24 cellular contexts compared by ENCODE assay signal in the genomic region with DNA sequence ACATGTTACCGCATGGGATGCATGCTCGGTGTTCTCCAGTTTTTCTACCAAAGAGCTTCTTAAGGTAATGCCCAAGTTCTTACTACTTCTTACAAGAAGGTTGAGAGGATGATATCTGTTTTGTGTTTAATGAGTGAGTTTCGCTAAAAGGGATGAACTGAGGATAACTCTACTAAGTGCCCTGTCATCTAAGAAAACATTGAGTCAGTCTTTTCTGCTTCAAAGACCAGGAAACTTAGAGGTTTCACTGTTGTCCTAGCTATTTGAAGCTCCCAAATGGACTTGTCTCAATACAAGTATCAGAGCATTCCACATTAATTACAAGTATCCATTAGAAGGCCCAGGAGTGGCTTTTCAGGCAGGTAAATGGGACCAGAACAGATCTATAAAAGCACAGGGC.
A peak's percentile ranks its signal among the peaks of the same experiment; 100 is the strongest.
DNase-seq lines count a peak whose midpoint lies in the region; FAIRE-seq and TF ChIP-seq lines count a peak whose summit lies in the region.
"Had no signal": no experiment of that assay in that cellular context is flagged by ENCODE, and none has a peak within 500 bp of the region (broad histone marks: within the 10 kb centered on the region; RNA-seq: fewer than 3 reads in every experiment).

No MANE protein-coding gene starts in this region.

- H2BK15ac ChIP-seq in mesendoderm (replicated peaks; ENCODE audit: low read depth) = no peak overlapping the region

- H3K27me3 Mint-ChIP-seq in astrocyte (ENCODE audit: low read depth, unreplicated experiment) = no peaks in the 10 kb centered on the region
- H3K27me3 Mint-ChIP-seq: CD4-positive, alpha-beta T cell had no signal

- H4K20me1 ChIP-seq in astrocyte (ENCODE audit: insufficient read depth, low read length) = no peaks in the 10 kb centered on the region
- H4K20me1 ChIP-seq: BLaER1 treated with 17β-estradiol and CSF1 and Interleukin-3, amounts not matched to agents 10 nM and 100 nM had no signal

- peaks cover 2% of the 10 kb centered on the region for H3K9me3 Mint-ChIP-seq in astrocyte (ENCODE audit: unreplicated experiment)
- H3K9me3 Mint-ChIP-seq: CD4-positive, alpha-beta T cell; CD8-positive, alpha-beta memory T cell; GM23338; H9 had no signal

- H3K23ac ChIP-seq in trophoblast cell (ENCODE audit: low read length) (no peak overlapping the region), mesendoderm (ENCODE audit: low read length) (no peak overlapping the region)

- H3K18ac ChIP-seq in trophoblast cell (ENCODE audit: low read length) (no peak overlapping the region), mesendoderm (ENCODE audit: low read length) (no peak overlapping the region)

- H2BK5ac ChIP-seq in trophoblast cell (ENCODE audit: low read depth, low read length, poor library complexity) (no peak overlapping the region), mesendoderm (ENCODE audit: low read length) (no peak overlapping the region)

- H3K9ac ChIP-seq in astrocyte (ENCODE audit: low read length) (no peak overlapping the region), trophoblast cell (ENCODE audit: low read length) (no peak overlapping the region), mesendoderm (ENCODE audit: low read length) (no peak overlapping the region)
- H3K9ac ChIP-seq: BLaER1 treated with 17β-estradiol and CSF1 and Interleukin-3, amounts not matched to agents 10 nM and 100 nM had no signal

- no peak for TF ChIP-seq CTCF in astrocyte (IDR thresholded peaks at IDR 0.05; ENCODE audit: insufficient read depth, low read depth, low read length)

- H3K14ac ChIP-seq in trophoblast cell (ENCODE audit: low read length) = no peak overlapping the region

- H4K91ac ChIP-seq in trophoblast cell (ENCODE audit: low read depth, low read length) = no peak overlapping the region

- H3K79me1 ChIP-seq in trophoblast cell (ENCODE audit: low read length) = peaks cover 18% of the 10 kb centered on the region
- H3K79me1 ChIP-seq in mesendoderm (ENCODE audit: low read length) = no peaks in the 10 kb centered on the region

- H3K4me2 ChIP-seq in astrocyte (ENCODE audit: low read length) = no peak overlapping the region
- H3K4me2 ChIP-seq in trophoblast cell (ENCODE audit: low read length) = no peak overlapping the region
- H3K4me2 ChIP-seq in mesendoderm (ENCODE audit: low read length) = no peak overlapping the region
- H3K4me2 ChIP-seq: A549; BLaER1 treated with 17β-estradiol and CSF1 and Interleukin-3, amounts not matched to agents 10 nM and 100 nM; GM23338 had no signal

- intact Hi-C loops in posterior vena cava (cut with DNase I) = no loop called here

- H3K9me3 ChIP-seq in astrocyte (ENCODE audit: insufficient read depth, low read depth, low read length) = no peaks in the 10 kb centered on the region
- H3K9me3 ChIP-seq in trophoblast cell (ENCODE audit: insufficient read depth, low read depth, low read length) = no peaks in the 10 kb centered on the region
- H3K9me3 ChIP-seq: A549; BE2C; BLaER1 treated with 17β-estradiol and CSF1 and Interleukin-3, amounts not matched to agents 10 nM and 100 nM had no signal

- no peaks in the 10 kb centered on the region for H3K36me3 ChIP-seq in astrocyte (ENCODE audit: insufficient read depth, low read length)
- no peaks in the 10 kb centered on the region for H3K36me3 ChIP-seq in trophoblast cell (ENCODE audit: control insufficient read depth in 1 of 2, insufficient read depth in 2 of 2, low read length in 2 of 2)
- no peaks in the 10 kb centered on the region for H3K36me3 ChIP-seq in mesendoderm (ENCODE audit: control insufficient read depth, insufficient read depth, low read length)
- H3K36me3 ChIP-seq: BE2C; BLaER1 treated with 17β-estradiol and CSF1 and Interleukin-3, amounts not matched to agents 10 nM and 100 nM had no signal

- no peak overlapping the region for H3K4me3 Mint-ChIP-seq in astrocyte (ENCODE audit: unreplicated experiment)
- H3K4me3 Mint-ChIP-seq: CD14-positive monocyte; CD4-positive, alpha-beta T cell; CD8-positive, alpha-beta memory T cell; GM23338; H9 had no signal

- no peak overlapping the region for H4K12ac ChIP-seq in trophoblast cell (ENCODE audit: low read depth, low read length)

- peaks cover 46% of the 10 kb centered on the region for H3K4me1 Mint-ChIP-seq in astrocyte (ENCODE audit: low read depth, unreplicated experiment)
- H3K4me1 Mint-ChIP-seq: CD8-positive, alpha-beta memory T cell had no signal

- in situ Hi-C loops in Caki2 (cut with HindIII; ENCODE audit: low pct_unique_long_range_greater_than_20kb, low sequenced_read_pairs) = no loop called here

- H4K5ac ChIP-seq in mesendoderm (ENCODE audit: low read length) = no peak overlapping the region

- H2AK5ac ChIP-seq in trophoblast cell (ENCODE audit: low read length) (no peak overlapping the region), mesendoderm (ENCODE audit: low read length) (no peak overlapping the region)

- H3K27ac ChIP-seq in astrocyte (ENCODE audit: low read depth, low read length) = no peak overlapping the region
- peak overlapping the region; percentile 77 for H3K27ac ChIP-seq in trophoblast cell (ENCODE audit: low read depth, low read length)
- no peak overlapping the region for H3K27ac ChIP-seq in mesendoderm (ENCODE audit: low read depth, low read length)
- H3K27ac ChIP-seq: A549; BLaER1 treated with 17β-estradiol and CSF1 and Interleukin-3, amounts not matched to agents 10 nM and 100 nM had no signal

- DNase-seq in Caki2 (ENCODE audit: low read depth) (peak; percentile 3), astrocyte (ENCODE audit: low read depth) (no peak), kidney glomerular epithelial cell (lab: John Stamatoyannopoulos, UW) (peak; percentile 43), trophoblast cell (no peak), posterior vena cava (ENCODE audit: low spot score) (no peak), GM19238 (ENCODE audit: insufficient read length, low spot score) (no peak), mesendoderm (no peak)
- no peak for DNase-seq in activated CD4-positive, alpha-beta T cell treated with anti-CD3 and anti-CD28 coated beads for 1 hour
- DNase-seq: 8988T; ACHN; AML-193; BE2C; Calu3; CD4-positive, alpha-beta T cell; CD8-positive, alpha-beta memory T cell; DMS53; DMS79 treated with DMSO at 0.1 percent for 48 hours; H9 had no signal

- no peak overlapping the region for H2AFZ ChIP-seq in astrocyte (ENCODE audit: low read depth, low read length)
- no peak overlapping the region for H2AFZ ChIP-seq in trophoblast cell (ENCODE audit: insufficient read depth, low read length, poor library complexity)
- H2AFZ ChIP-seq: GM23338 had no signal

- H3K27me3 ChIP-seq in astrocyte (ENCODE audit: insufficient read depth, low read length) = no peaks in the 10 kb centered on the region
- H3K27me3 ChIP-seq in trophoblast cell (ENCODE audit: insufficient read depth, low read length) = no peaks in the 10 kb centered on the region
- H3K27me3 ChIP-seq in mesendoderm (ENCODE audit: insufficient read depth, low read length, poor library complexity) = no peaks in the 10 kb centered on the region
- H3K27me3 ChIP-seq: BE2C; BLaER1 treated with 17β-estradiol and CSF1 and Interleukin-3, amounts not matched to agents 10 nM and 100 nM had no signal

- H4K8ac ChIP-seq in trophoblast cell (ENCODE audit: low read depth, low read length) = no peak overlapping the region
- no peak overlapping the region for H4K8ac ChIP-seq in mesendoderm (ENCODE audit: low read depth, low read length)

- no peak overlapping the region for H2BK12ac ChIP-seq in trophoblast cell (ENCODE audit: low read length)

- FAIRE-seq in astrocyte (lab: Jason Lieb, UNC) = no peak
- FAIRE-seq: A549, G401.6, GM12892 had no signal

- H2BK120ac ChIP-seq in trophoblast cell (ENCODE audit: insufficient read depth, low read length, poor library complexity) (no peak overlapping the region), mesendoderm (ENCODE audit: low read depth, low read length) (no peak overlapping the region)

- peak overlapping the region; percentile 0 for H3K27ac Mint-ChIP-seq in astrocyte (ENCODE audit: unreplicated experiment)
- H3K27ac Mint-ChIP-seq: CD14-positive monocyte; CD4-positive, alpha-beta T cell; GM23338; H9 had no signal

- H3K4me1 ChIP-seq in astrocyte (ENCODE audit: insufficient read depth, low read length) (no peaks in the 10 kb centered on the region), trophoblast cell (ENCODE audit: control insufficient read depth in 1 of 2, insufficient read depth in 2 of 2, low read length in 2 of 2) (peaks cover 0 to 12% of the 10 kb centered on the region in 2 experiments), mesendoderm (ENCODE audit: control insufficient read depth, low read depth, low read length) (no peaks in the 10 kb centered on the region)
- H3K4me1 ChIP-seq: BE2C had no signal

- no peak overlapping the region for H3K56ac ChIP-seq in mesendoderm (ENCODE audit: low read length)

- no peaks in the 10 kb centered on the region for H3K79me2 ChIP-seq in astrocyte (ENCODE audit: insufficient read depth, low read length)
- H3K79me2 ChIP-seq in trophoblast cell (ENCODE audit: control insufficient read depth, insufficient read depth, low read length, poor library complexity) = peaks cover 2% of the 10 kb centered on the region
- H3K79me2 ChIP-seq in mesendoderm (ENCODE audit: control insufficient read depth, insufficient read depth, low read length) = no peaks in the 10 kb centered on the region

- no peaks in the 10 kb centered on the region for H3K36me3 Mint-ChIP-seq in astrocyte (ENCODE audit: low read depth, unreplicated experiment)
- H3K36me3 Mint-ChIP-seq: CD14-positive monocyte; CD8-positive, alpha-beta memory T cell had no signal

- H3K4ac ChIP-seq in trophoblast cell (ENCODE audit: low read depth, low read length) = no peak overlapping the region
- H3K4ac ChIP-seq in mesendoderm (ENCODE audit: low read depth, low read length) = no peak overlapping the region

- no peak overlapping the region for H3K4me3 ChIP-seq in astrocyte (ENCODE audit: insufficient read depth, low read depth, low read length)
- no peak overlapping the region for H3K4me3 ChIP-seq in trophoblast cell (ENCODE audit: low read depth, low read length)
- no peak overlapping the region for H3K4me3 ChIP-seq in mesendoderm (ENCODE audit: low read length)
- H3K4me3 ChIP-seq: A549; BLaER1 treated with 17β-estradiol and CSF1 and Interleukin-3, amounts not matched to agents 10 nM and 100 nM; GM23338 had no signal

- no CpG with 5 or more reads among the region's 3 CpGs for WGBS in trophoblast cell (ENCODE audit: extremely low coverage, insufficient coverage, insufficient read length)
- WGBS in mesendoderm (ENCODE audit: extremely low coverage, insufficient coverage, low lambda C conversion rate) = no CpG with 5 or more reads among the region's 3 CpGs

Comparison
In these comparisons a context has a peak if more than half of its experiments do, and no peak if none do; other contexts are left out.
1. DNase-seq: peak in Caki2 (single experiment) and kidney glomerular epithelial cell (single experiment); none in astrocyte (single experiment), trophoblast cell (0 of 2), posterior vena cava (single experiment), activated CD4-positive, alpha-beta T cell treated with anti-CD3 and anti-CD28 coated beads for 1 hour (single experiment), GM19238 (single experiment) and mesendoderm (single experiment).